1 cellular context compared by ENCODE assay signal in genomic region chr17:37068266-37068665, GRCh38.
TF ChIP-seq lines count a peak whose summit lies in the region.

No MANE protein-coding gene starts in this region.

TF ChIP-seq in H1, 55 proteins besides CTCF, POLR2A, EP300 and RAD21 (continued from another document):
- no peak for TF ChIP-seq MAX (IDR thresholded peaks at IDR 0.05)
- no peak for TF ChIP-seq E2F6 (IDR thresholded peaks at IDR 0.05)
TF ChIP-seq in H1: peak in this region for 0.
